9 cellular contexts compared by ENCODE assay signal in the genomic region with DNA sequence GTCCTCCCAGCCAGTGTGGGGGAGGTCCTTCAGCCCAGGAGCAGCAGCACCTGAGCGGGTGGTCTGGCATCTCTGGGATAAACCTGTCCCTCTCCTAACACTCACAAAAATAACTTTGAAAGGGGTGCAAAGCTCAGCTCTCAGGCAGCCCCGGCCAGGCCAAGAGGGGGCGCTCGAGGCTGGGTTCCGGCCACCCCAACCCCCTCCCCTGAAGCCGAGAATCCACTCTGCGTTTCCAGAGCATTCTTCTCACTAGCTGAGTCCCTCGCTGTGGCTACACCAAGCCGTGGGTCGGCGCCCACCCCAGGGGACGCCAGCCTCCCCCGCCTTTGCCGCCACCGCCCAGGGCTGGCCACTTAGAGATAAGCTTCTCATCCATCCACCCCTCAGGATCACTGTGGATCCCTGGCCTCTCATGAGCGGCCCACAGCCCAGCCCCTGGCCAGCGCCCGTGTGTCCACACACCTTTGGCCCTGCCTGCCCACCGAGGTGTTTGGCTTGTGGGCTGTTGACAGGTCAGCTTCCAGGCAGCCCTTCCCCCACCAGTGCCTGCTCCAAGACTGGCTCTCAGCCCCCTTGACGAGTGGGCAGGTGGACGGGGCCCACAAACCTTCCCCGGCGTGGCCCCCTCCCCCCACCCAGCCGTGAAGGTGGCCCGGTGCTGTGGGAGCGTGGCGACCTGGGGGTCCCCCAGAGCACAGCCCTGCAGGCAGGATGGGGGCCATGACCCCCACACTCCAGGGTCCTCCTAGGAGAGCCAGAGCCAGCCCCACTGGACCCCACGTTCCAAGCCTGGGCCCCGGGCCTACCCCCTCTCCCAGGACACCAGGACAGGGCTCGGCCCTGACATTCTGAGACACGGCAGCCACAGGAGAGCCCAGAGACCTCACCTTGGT. TPM values are rescaled to one million over a fixed set of nuclear protein-coding genes. Genes with fewer than 3 reads are reported as not detected.
DNase-seq lines count a peak whose midpoint lies in the region; ATAC-seq and TF ChIP-seq lines count a peak whose summit lies in the region.
"Had no signal": no experiment of that assay in that cellular context is flagged by ENCODE, and none has a peak within 500 bp of the region (broad histone marks: within the 10 kb centered on the region; RNA-seq: fewer than 3 reads in every experiment).

No MANE protein-coding gene starts in this region.

- peak in 5 of 6 experiments; percentile 38 to 63 (median 55) for TF ChIP-seq CTCF in Peyer's patch (IDR thresholded peaks at IDR 0.05)
- TF ChIP-seq CTCF in hepatocyte (IDR thresholded peaks at IDR 0.05; ENCODE audit: poor library complexity) = peak; percentile 79

- peak overlapping the region; percentile 66 for H2AFZ ChIP-seq in hepatocyte

- no peaks in the 10 kb centered on the region for H3K9me2 ChIP-seq in hepatocyte (replicated peaks; ENCODE audit: insufficient read depth)

- intact Hi-C loops in sciatic nerve (cut with DNase I) = no loop called here

- H3K36me3 ChIP-seq in Peyer's patch (no peaks in the 10 kb centered on the region), hepatocyte (replicated peaks; ENCODE audit: insufficient read depth, low read depth) (no peaks in the 10 kb centered on the region)

- no peaks in the 10 kb centered on the region for H3K9me3 ChIP-seq in Peyer's patch
- H3K9me3 ChIP-seq in hepatocyte (ENCODE audit: low read depth) = no peaks in the 10 kb centered on the region

- peak overlapping the region; percentile 80 for H3K4me2 ChIP-seq in hepatocyte

- H3K79me2 ChIP-seq in hepatocyte = no peaks in the 10 kb centered on the region

- H3K27ac ChIP-seq in Peyer's patch = no peak overlapping the region
- peak overlapping the region; percentile 84 for H3K27ac ChIP-seq in angular gyrus (ENCODE audit: low read depth, low read length)
- H3K27ac ChIP-seq in hepatocyte = peak overlapping the region; percentile 69

- no peaks in the 10 kb centered on the region for H4K20me1 ChIP-seq in hepatocyte (ENCODE audit: insufficient read depth, poor library complexity, severe bottlenecking)

- 31% methylated on average over 17 of the region's 31 CpGs for WGBS in hepatocyte (ENCODE audit: low lambda C conversion rate, missing lambda C conversion rate)

- ATAC-seq in sciatic nerve (peak; percentile 49), GM21825 (IDR thresholded peaks at IDR 0.05; ENCODE audit: unreplicated experiment) (no peak)

- DNase-seq in NCI-H187 (lab: John Stamatoyannopoulos, UW) (peak; percentile 10 to 16), NCI-H187 treated with DMSO at 0.1 percent for 48 hours (lab: John Stamatoyannopoulos, UW) (no peak), Peyer's patch (peak in 2 of 3 donors; percentile 66), hepatocyte (ENCODE audit: low spot score) (peak; percentile 82), sciatic nerve (ENCODE audit: low spot score) (peak; percentile 78), cortex of kidney (lab: John Stamatoyannopoulos, UW) (no peak)

- no peaks in the 10 kb centered on the region for H3K27me3 ChIP-seq in Peyer's patch
- H3K27me3 ChIP-seq in hepatocyte = no peaks in the 10 kb centered on the region

- peaks cover 0 to 9% (median 0%) of the 10 kb centered on the region in 4 donors for H3K4me1 ChIP-seq in Peyer's patch
- H3K4me1 ChIP-seq in hepatocyte (ENCODE audit: insufficient read depth) = peaks cover 5% of the 10 kb centered on the region

- TF ChIP-seq POLR2A in Peyer's patch (IDR thresholded peaks at IDR 0.05) = no peak

- peak overlapping the region in 1 of 4 donors; percentile 28 for H3K4me3 ChIP-seq in Peyer's patch
- H3K4me3 ChIP-seq in hepatocyte = no peak overlapping the region

RNA-seq across cellular contexts. Expression of gene FTCD, which starts 1.9 kb away (rescaled TPM):
- total RNA-seq in Peyer's patch (1 to 10 TPM in 1 of 4 donors, under 1 TPM in 1, not detected in 2; 0.67 to 1.0 TPM), hepatocyte (25.8 and 27.5 TPM in 2 replicates), sciatic nerve (2.9 TPM)
- 60.9 and 76.8 TPM in 2 replicates for polyA plus RNA-seq in hepatocyte
- total RNA-seq: CD4-positive, CD25-positive, alpha-beta regulatory T cell had no signal

RNA-seq across cellular contexts. Expression of gene SPATC1L, which starts 30.8 kb away (rescaled TPM):
- total RNA-seq in Peyer's patch = 10 to 100 TPM in 1 of 4 donors, 1 to 10 TPM in 3; 1.1 to 13.2 (median 2.6) TPM
- total RNA-seq in hepatocyte = 8.3 and 10.1 TPM in 2 replicates
- 24.2 and 29.9 TPM in 2 replicates for polyA plus RNA-seq in hepatocyte
- 9.9 TPM for total RNA-seq in sciatic nerve

RNA-seq across cellular contexts. Expression of gene COL6A2, which starts 55.6 kb away (rescaled TPM):
- total RNA-seq in Peyer's patch = 1,000 to 10,000 TPM in 1 of 4 donors, 100 to 1,000 TPM in 2, 10 to 100 TPM in 1; 59.9 to 1,087 (median 166) TPM
- 389 and 509 TPM in 2 replicates for total RNA-seq in hepatocyte
- polyA plus RNA-seq in hepatocyte = 832 and 940 TPM in 2 replicates
- 397 TPM for total RNA-seq in sciatic nerve

Comparison
In these comparisons a context has a peak if more than half of its experiments do, and no peak if none do; other contexts are left out.
1. DNase-seq: peak in NCI-H187 (2 of 2), Peyer's patch (2 of 3), hepatocyte (single experiment) and sciatic nerve (single experiment); none in NCI-H187 treated with DMSO at 0.1 percent for 48 hours (single experiment) and cortex of kidney (single experiment).
2. H3K27ac ChIP-seq: peak in angular gyrus (single experiment) and hepatocyte (single experiment); none in Peyer's patch (0 of 4).